10 cellular contexts compared by ENCODE assay signal in genomic region chrX:110156167-110156754, GRCh38.
DNase-seq lines count a peak whose midpoint lies in the region; ATAC-seq and TF ChIP-seq lines count a peak whose summit lies in the region.
"Had no signal": no experiment of that assay in that cellular context is flagged by ENCODE, and none has a peak within 500 bp of the region (broad histone marks: within the 10 kb centered on the region; RNA-seq: fewer than 3 reads in every experiment).

No MANE protein-coding gene starts in this region.

- CTCF ChIA-PET in BJ (lab: Yijun Ruan, JAX), result interaction anchor here (1.2 to 11.2 kb wide), 6 partner anchors 9 to 257 kb away, joined by 3 to 331 read pairs (median 4); no protein-coding TSS in a partner anchor

- POLR2A ChIA-PET in BJ (lab: Charles Lee), result no interaction called here

- H3K9me3 ChIP-seq in lower lobe of right lung (no peaks in the 10 kb centered on the region), suprapubic skin (no peaks in the 10 kb centered on the region)
- H3K9me3 ChIP-seq in effector memory CD4-positive, alpha-beta T cell (ENCODE audit: control insufficient read depth, low read length), result no peaks in the 10 kb centered on the region
- H3K9me3 ChIP-seq: tibial artery had no signal

- DNase-seq in BJ (ENCODE audit: low read depth), result no peak
- DNase-seq in HFF-Myc (ENCODE audit: extremely low read depth, low read depth), result no peak
- no peak for DNase-seq in astrocyte of the spinal cord (ENCODE audit: low read depth, low spot score)
- DNase-seq in lower lobe of right lung, result no peak
- no peak for DNase-seq in effector memory CD4-positive, alpha-beta T cell
- no peak for DNase-seq in DMS79 (lab: John Stamatoyannopoulos, UW)
- no peak for DNase-seq in suprapubic skin (ENCODE audit: low spot score in 2 of 2)
- DNase-seq: hippocampal formation, tibial artery had no signal

- TF ChIP-seq EP300 in suprapubic skin (IDR thresholded peaks at IDR 0.05), result no peak

- TF ChIP-seq CTCF in BJ (IDR thresholded peaks at IDR 0.05; ENCODE audit: insufficient read depth, low read depth, low read length), result peak; percentile 18; the same call in 1 of the 2 replicates
- peak; percentile 21 for TF ChIP-seq CTCF in HFF-Myc (IDR thresholded peaks at IDR 0.05; ENCODE audit: low read depth, low read length, missing control alignments)
- TF ChIP-seq CTCF in astrocyte of the spinal cord (IDR thresholded peaks at IDR 0.05; ENCODE audit: low read depth, low read length), result peak; percentile 43
- TF ChIP-seq CTCF in lower lobe of right lung (IDR thresholded peaks at IDR 0.05), result peak; percentile 43
- no peak for TF ChIP-seq CTCF in suprapubic skin (IDR thresholded peaks at IDR 0.05)

- WGBS in suprapubic skin, result 52% methylated on average over 6 of the region's 6 CpGs

- no peak for TF ChIP-seq POLR2A in suprapubic skin (IDR thresholded peaks at IDR 0.05)

- in situ Hi-C loops in astrocyte of the spinal cord (cut with HindIII; ENCODE audit: low sequenced_read_pairs), result no loop called here

- H3K27ac ChIP-seq in lower lobe of right lung (no peak overlapping the region), suprapubic skin (no peak overlapping the region)
- no peak overlapping the region for H3K27ac ChIP-seq in effector memory CD4-positive, alpha-beta T cell (ENCODE audit: insufficient read depth, low read length, poor library complexity, severe bottlenecking)
- H3K27ac ChIP-seq: tibial artery had no signal

- H3K27me3 ChIP-seq in BJ (ENCODE audit: control insufficient read depth, insufficient read depth, low read length) (no peaks in the 10 kb centered on the region), lower lobe of right lung (ENCODE audit: low read depth) (no peaks in the 10 kb centered on the region), suprapubic skin (no peaks in the 10 kb centered on the region)
- no peaks in the 10 kb centered on the region for H3K27me3 ChIP-seq in effector memory CD4-positive, alpha-beta T cell (replicated peaks; ENCODE audit: control insufficient read depth, insufficient read depth, low read length, poor library complexity, severe bottlenecking)
- H3K27me3 ChIP-seq: tibial artery had no signal

- no peak overlapping the region for H3K4me3 ChIP-seq in BJ (ENCODE audit: low read depth, low read length)
- H3K4me3 ChIP-seq in HFF-Myc (replicated peaks; ENCODE audit: low read depth, low read length), result no peak overlapping the region
- H3K4me3 ChIP-seq in astrocyte of the spinal cord (ENCODE audit: low read depth, low read length), result no peak overlapping the region
- no peak overlapping the region for H3K4me3 ChIP-seq in lower lobe of right lung
- H3K4me3 ChIP-seq in effector memory CD4-positive, alpha-beta T cell (ENCODE audit: insufficient read depth, low read depth, low read length, poor library complexity, severe bottlenecking), result no peak overlapping the region
- H3K4me3 ChIP-seq in suprapubic skin, result no peak overlapping the region
- H3K4me3 ChIP-seq: tibial artery had no signal

- intact Hi-C loops in lower lobe of right lung (cut with DNase I), result loop anchor here (5.0 kb wide), 1 partner anchor 251 kb away; no protein-coding TSS in a partner anchor

- H3K36me3 ChIP-seq in BJ (ENCODE audit: control insufficient read depth, insufficient read depth, low read length) (no peaks in the 10 kb centered on the region), lower lobe of right lung (peaks cover 3% of the 10 kb centered on the region), suprapubic skin (no peaks in the 10 kb centered on the region)
- no peaks in the 10 kb centered on the region for H3K36me3 ChIP-seq in effector memory CD4-positive, alpha-beta T cell (ENCODE audit: control insufficient read depth, insufficient read depth, low read length)
- H3K36me3 ChIP-seq: tibial artery had no signal

- H3K4me1 ChIP-seq in lower lobe of right lung (no peaks in the 10 kb centered on the region), suprapubic skin (peaks cover 6% of the 10 kb centered on the region)
- peaks cover 3% of the 10 kb centered on the region for H3K4me1 ChIP-seq in effector memory CD4-positive, alpha-beta T cell (ENCODE audit: control insufficient read depth, insufficient read depth, low read length, poor library complexity, severe bottlenecking)
- H3K4me1 ChIP-seq: tibial artery had no signal

- ATAC-seq in lower lobe of right lung (no peak), GM19324 (IDR thresholded peaks at IDR 0.05; ENCODE audit: low FRiP score, unreplicated experiment) (no peak)

Comparison
In these comparisons a context has a peak if more than half of its experiments do, and no peak if none do; other contexts are left out.
1. CTCF ChIP-seq: peak in BJ (single experiment), HFF-Myc (single experiment), astrocyte of the spinal cord (single experiment) and lower lobe of right lung (single experiment); none in suprapubic skin (0 of 2).